In the genomic region with DNA sequence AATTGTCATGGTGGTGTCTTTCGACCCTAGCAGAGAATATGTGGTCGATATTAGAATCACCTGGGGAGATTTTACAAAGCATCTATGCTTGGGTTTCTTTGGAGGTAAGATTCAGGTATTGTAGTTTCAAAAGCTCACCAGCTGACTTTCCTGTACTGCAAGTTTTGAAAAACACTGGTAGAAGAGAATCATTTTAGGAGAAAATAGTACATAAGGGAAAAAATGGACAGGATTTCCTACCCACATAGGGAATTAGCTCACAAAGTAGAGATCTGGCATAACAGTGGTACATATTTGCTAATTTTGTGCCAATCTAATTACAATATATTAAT, we compare ENCODE assay signal across 9 cellular contexts. TPM values are rescaled to one million over a fixed set of nuclear protein-coding genes. Genes with fewer than 3 reads are reported as not detected.
A peak's percentile ranks its signal among the peaks of the same experiment; 100 is the strongest.
DNase-seq lines count a peak whose midpoint lies in the region; ATAC-seq, FAIRE-seq and TF ChIP-seq lines count a peak whose summit lies in the region.
"Had no signal": no experiment of that assay in that cellular context is flagged by ENCODE, and none has a peak within 500 bp of the region (broad histone marks: within the 10 kb centered on the region; RNA-seq: fewer than 3 reads in every experiment).

No MANE protein-coding gene starts in this region.

- no peaks in the 10 kb centered on the region for H3K79me2 ChIP-seq in HepG2 (ENCODE audit: insufficient read depth, low read length)

- TF ChIP-seq POLR2A in HepG2 (IDR thresholded peaks at IDR 0.05; ENCODE audit: insufficient read depth in 1 of 2, low read depth in 2 of 2, low read length in 2 of 2) (no peak), right lobe of liver (IDR thresholded peaks at IDR 0.05) (no peak), vagina (IDR thresholded peaks at IDR 0.05) (no peak)

- WGBS in HepG2 (ENCODE audit: low lambda C conversion rate) = 67% methylated on average over 2 of the region's 2 CpGs
- WGBS in right lobe of liver (ENCODE audit: insufficient coverage, low coverage, low lambda C conversion rate, missing lambda C conversion rate) = 15% methylated on average over 2 of the region's 2 CpGs

- peak overlapping the region; percentile 19; the same call in 1 of the 2 replicates for H3K4me2 ChIP-seq in HepG2 (ENCODE audit: low read depth, low read length)

- H3K4me3 ChIP-seq in HepG2 (replicated peaks in 1 of 3; ENCODE audit: insufficient read depth in 1 of 3, low read depth in 2 of 3, low read length in 3 of 3) (peak overlapping the region in 1 of 3 experiments; percentile 14; a peak in 1 of 6 replicates), right lobe of liver (peak overlapping the region in 1 of 3 donors; percentile 43), iPS-11a (ENCODE audit: low read depth, low read length) (peak overlapping the region; percentile 82), vagina (peak overlapping the region; percentile 51 to 52)
- H3K4me3 ChIP-seq: thyroid gland had no signal

- H3K36me3 Mint-ChIP-seq in activated CD8-positive, alpha-beta T cell treated with anti-CD3 and anti-CD28 coated beads for 36 hours (ENCODE audit: low read depth) = peaks cover 3% of the 10 kb centered on the region

- no peak overlapping the region for H3K9ac ChIP-seq in HepG2 (ENCODE audit: insufficient read depth, low read depth, low read length)

- no TSS peak for BruUV-seq in HepG2 (replicated peaks; lab: Mats Ljungman, UMichigan)

- H3K4me1 ChIP-seq in HepG2 (ENCODE audit: insufficient read depth, low read length) (peaks cover 60% of the 10 kb centered on the region), right lobe of liver (no peaks in the 10 kb centered on the region), vagina (no peaks in the 10 kb centered on the region)
- H3K4me1 ChIP-seq: thyroid gland had no signal

- H3K27me3 Mint-ChIP-seq in activated CD8-positive, alpha-beta T cell treated with anti-CD3 and anti-CD28 coated beads for 36 hours = peaks cover 3% of the 10 kb centered on the region

- no peaks in the 10 kb centered on the region for H3K9me3 Mint-ChIP-seq in activated CD8-positive, alpha-beta T cell treated with anti-CD3 and anti-CD28 coated beads for 36 hours

- intact Hi-C loops in HepG2 (cut with micrococcal nuclease; ENCODE audit: unreplicated experiment) = loop anchor here (5.0 kb wide), 2 partner anchors 933 to 1103 kb away; no protein-coding TSS in a partner anchor
- intact Hi-C loops in right lobe of liver (cut with DNase I) = loop anchor here in 1 of 2 donors (10.0 kb wide), 1 partner anchor 225 kb away; no protein-coding TSS in a partner anchor
- intact Hi-C loops in activated CD8-positive, alpha-beta T cell treated with anti-CD3 and anti-CD28 coated beads for 36 hours (cut with micrococcal nuclease) = loop anchor here (5.0 kb wide), 1 partner anchor 227 kb away; no protein-coding TSS in a partner anchor
- intact Hi-C loops in vagina (cut with DNase I) = no loop called here

- H3K9me3 ChIP-seq in HepG2 (ENCODE audit: low read length) = no peaks in the 10 kb centered on the region
- H3K9me3 ChIP-seq in right lobe of liver = no peaks in the 10 kb centered on the region
- H3K9me3 ChIP-seq in vagina = no peaks in the 10 kb centered on the region
- H3K9me3 ChIP-seq: thyroid gland had no signal

- POLR2A ChIA-PET in HepG2 (lab: Yijun Ruan, JAX) = no interaction called here
- POLR2A ChIA-PET in activated CD8-positive, alpha-beta T cell treated with anti-CD3 and anti-CD28 coated beads for 36 hours (lab: Charles Lee) = interaction anchor here (0.7 to 5.3 kb wide), 5 partner anchors 13 to 235 kb away, joined by 3 to 25 read pairs (median 4); no protein-coding TSS in a partner anchor

- CTCF ChIA-PET in HepG2 (lab: Yijun Ruan, JAX; ENCODE audit: low intra/inter-chr PET ratio, low total read pairs) = no interaction called here
- CTCF ChIA-PET in activated CD8-positive, alpha-beta T cell treated with anti-CD3 and anti-CD28 coated beads for 36 hours (lab: Charles Lee) = interaction anchor here (0.6 to 3.1 kb wide), 15 partner anchors 13 to 247 kb away, joined by 3 to 17 read pairs (median 5); no protein-coding TSS in a partner anchor

- peaks cover 23% of the 10 kb centered on the region for H3K4me1 Mint-ChIP-seq in activated CD8-positive, alpha-beta T cell treated with anti-CD3 and anti-CD28 coated beads for 36 hours (ENCODE audit: low read depth)

- in situ Hi-C loops in HepG2 (cut with HindIII; ENCODE audit: extremely low pct_ligation_motif_present, low pct_unique_long_range_greater_than_20kb) = no loop called here

- TF ChIP-seq RAD21 in HepG2 (CRISPR knock-in tag; IDR thresholded peaks at IDR 0.05) = no peak

- H3K27ac ChIP-seq in HepG2 (ENCODE audit: extremely low read length, insufficient read depth, low read length) (no peak overlapping the region), right lobe of liver (no peak overlapping the region), vagina (peak overlapping the region; percentile 65)
- H3K27ac ChIP-seq: thyroid gland had no signal

- no peaks in the 10 kb centered on the region for H4K20me1 ChIP-seq in HepG2 (ENCODE audit: insufficient read depth, low read length)

- peak overlapping the region; percentile 88 for H3K27ac Mint-ChIP-seq in activated CD8-positive, alpha-beta T cell treated with anti-CD3 and anti-CD28 coated beads for 36 hours

- no peak overlapping the region for H2AFZ ChIP-seq in HepG2 (ENCODE audit: low read length)

- no peak for FAIRE-seq in HepG2 (lab: Jason Lieb, UNC)

- TF ChIP-seq CTCF in HepG2 (CRISPR knock-in tag; IDR thresholded peaks at IDR 0.05) (no peak), right lobe of liver (IDR thresholded peaks at IDR 0.05) (no peak), vagina (IDR thresholded peaks at IDR 0.05) (no peak)
- no peak for TF ChIP-seq CTCF in activated CD8-positive, alpha-beta T cell treated with anti-CD3 and anti-CD28 coated beads for 36 hours (IDR thresholded peaks at IDR 0.05)

- DNase-seq in HepG2 (ENCODE audit: low spot score) = no peak
- no peak for DNase-seq in right lobe of liver
- no peak for DNase-seq in activated CD8-positive, alpha-beta T cell treated with anti-CD3 and anti-CD28 coated beads for 36 hours
- DNase-seq in vagina (ENCODE audit: extremely low spot score in 2 of 2) = no peak
- no peak for DNase-seq in stimulated activated CD4-positive, alpha-beta T cell treated with anti-CD3 and anti-CD28 coated beads, Interleukin-4, amount 100 ng/mL, for 24 hours
- DNase-seq in DMS153 treated with DMSO at 0.1 percent for 48 hours (lab: John Stamatoyannopoulos, UW; ENCODE audit: unreplicated experiment) = no peak
- DNase-seq in DMS53 treated with DMSO at 0.1 percent for 48 hours (lab: John Stamatoyannopoulos, UW; ENCODE audit: unreplicated experiment) = no peak

- TF ChIP-seq EP300 in HepG2 (IDR thresholded peaks at IDR 0.05; ENCODE audit: low read depth in 2 of 2, low read length in 2 of 2) = no peak
- TF ChIP-seq EP300 in HepG2 (CRISPR knock-in tag; IDR thresholded peaks at IDR 0.05; ENCODE audit: borderline replicate concordance) = no peak

- H3K27me3 ChIP-seq in HepG2 (ENCODE audit: control insufficient read depth in 1 of 2, insufficient read depth in 2 of 2, low read length in 2 of 2) (no peaks in the 10 kb centered on the region; a peak in 1 of 5 replicates), right lobe of liver (no peaks in the 10 kb centered on the region), vagina (no peaks in the 10 kb centered on the region)
- H3K27me3 ChIP-seq: thyroid gland had no signal

- H3K4me3 Mint-ChIP-seq in activated CD8-positive, alpha-beta T cell treated with anti-CD3 and anti-CD28 coated beads for 36 hours = peak overlapping the region; percentile 89

- ATAC-seq in HepG2 (no peak), right lobe of liver (no peak)
- ATAC-seq in activated CD8-positive, alpha-beta T cell treated with anti-CD3 and anti-CD28 coated beads for 36 hours = no peak

- H3K36me3 ChIP-seq in HepG2 (replicated peaks in 1 of 2; ENCODE audit: control insufficient read depth in 1 of 2, insufficient read depth in 2 of 2, low read length in 2 of 2) (no peaks in the 10 kb centered on the region), right lobe of liver (no peaks in the 10 kb centered on the region), vagina (no peaks in the 10 kb centered on the region)
- H3K36me3 ChIP-seq: thyroid gland had no signal

RNA-seq across cellular contexts. Expression of a gene that starts 27.4 kb away (rescaled TPM):
- total RNA-seq in HepG2 (2016; rRNA removed; fragmentation: Illumina TruSeq; extraction: Trizol) (38.4 and 50.8 TPM in 2 replicates), right lobe of liver (1 to 10 TPM; 5.0 to 9.2 (median 7.0) TPM), vagina (24.8 TPM)
- total RNA-seq in HepG2 (2016; cell fraction: cytosol; rRNA removed; fragmentation: Illumina TruSeq; extraction: Trizol; ENCODE audit: low read depth) = 6.2 and 6.4 TPM in 2 replicates
- total RNA-seq in HepG2 (2016; cell fraction: insoluble cytoplasmic fraction; rRNA removed; fragmentation: Illumina TruSeq; extraction: Trizol) = 39.5 and 50.0 TPM in 2 replicates
- 18.4 and 20.2 TPM in 2 replicates for total RNA-seq in HepG2 (2016; cell fraction: membrane; rRNA removed; fragmentation: Illumina TruSeq; extraction: Trizol)
- 17.8 and 18.7 TPM in 2 replicates for total RNA-seq in HepG2 (2016; cell fraction: nucleus; rRNA removed; fragmentation: Illumina TruSeq; extraction: Trizol)
- polyA plus RNA-seq in HepG2 (2011; rRNA removed) = 37.4 and 38.4 TPM in 2 replicates
- polyA plus RNA-seq in HepG2 (2011; cell fraction: cytosol; rRNA removed) = 33.8 and 41.1 TPM in 2 replicates
- 18.1 and 19.0 TPM in 2 replicates for polyA plus RNA-seq in HepG2 (2011; cell fraction: nucleus; rRNA removed)
- polyA plus RNA-seq in HepG2 (2012) = 15.8 and 17.3 TPM in 2 replicates
- 5.3 and 6.1 TPM in 2 replicates for polyA plus RNA-seq in HepG2 (2016; cell fraction: cytosol; fragmentation: Illumina TruSeq; extraction: Trizol; ENCODE audit: low read depth)
- 49.1 and 55.1 TPM in 2 replicates for polyA plus RNA-seq in HepG2 (2016; cell fraction: insoluble cytoplasmic fraction; fragmentation: Illumina TruSeq; extraction: Trizol; ENCODE audit: low read depth)
- 14.0 and 15.3 TPM in 2 replicates for polyA plus RNA-seq in HepG2 (2016; cell fraction: membrane; fragmentation: Illumina TruSeq; extraction: Trizol; ENCODE audit: low read depth)
- 23.9 and 25.0 TPM in 2 replicates for polyA plus RNA-seq in HepG2 (2016; cell fraction: nucleus; fragmentation: Illumina TruSeq; extraction: Trizol; ENCODE audit: insufficient read depth, low read depth)
- polyA minus RNA-seq in HepG2 (2011; rRNA and poly(A)+ RNA removed; ENCODE audit: low replicate concordance) = 20.6 and 39.2 TPM in 2 replicates
- polyA minus RNA-seq in HepG2 (2011; cell fraction: cytosol; rRNA and poly(A)+ RNA removed) = 13.6 and 14.0 TPM in 2 replicates
- polyA minus RNA-seq in HepG2 (2011; cell fraction: nucleus; rRNA and poly(A)+ RNA removed) = 31.2 and 33.4 TPM in 2 replicates
- total RNA-seq in activated CD8-positive, alpha-beta T cell treated with anti-CD3 and anti-CD28 coated beads for 36 hours = 10 to 100 TPM; 27.7 to 27.9 TPM

RNA-seq across cellular contexts. Expression of a gene that starts 31.2 kb away (rescaled TPM):
- total RNA-seq in HepG2 (2016; rRNA removed; fragmentation: Illumina TruSeq; extraction: Trizol) (52.1 and 79.1 TPM in 2 replicates), right lobe of liver (10 to 100 TPM in 3 of 6 experiments, 1 to 10 TPM in 3; 5.8 to 13.2 (median 9.1) TPM), vagina (58.4 TPM)
- 14.1 and 14.2 TPM in 2 replicates for total RNA-seq in HepG2 (2016; cell fraction: cytosol; rRNA removed; fragmentation: Illumina TruSeq; extraction: Trizol; ENCODE audit: low read depth)
- total RNA-seq in HepG2 (2016; cell fraction: insoluble cytoplasmic fraction; rRNA removed; fragmentation: Illumina TruSeq; extraction: Trizol) = 57.3 and 82.0 TPM in 2 replicates
- 39.7 and 45.8 TPM in 2 replicates for total RNA-seq in HepG2 (2016; cell fraction: membrane; rRNA removed; fragmentation: Illumina TruSeq; extraction: Trizol)
- total RNA-seq in HepG2 (2016; cell fraction: nucleus; rRNA removed; fragmentation: Illumina TruSeq; extraction: Trizol) = 25.0 and 25.1 TPM in 2 replicates
- polyA plus RNA-seq in HepG2 (2011; rRNA removed) = 35.2 and 39.9 TPM in 2 replicates
- 30.0 and 36.6 TPM in 2 replicates for polyA plus RNA-seq in HepG2 (2011; cell fraction: cytosol; rRNA removed)
- polyA plus RNA-seq in HepG2 (2011; cell fraction: nucleus; rRNA removed) = 17.1 and 20.4 TPM in 2 replicates
- polyA plus RNA-seq in HepG2 (2012) = 43.4 and 46.6 TPM in 2 replicates
- polyA plus RNA-seq in HepG2 (2016; cell fraction: cytosol; fragmentation: Illumina TruSeq; extraction: Trizol; ENCODE audit: low read depth) = 7.3 and 12.1 TPM in 2 replicates
- 70.8 and 81.5 TPM in 2 replicates for polyA plus RNA-seq in HepG2 (2016; cell fraction: insoluble cytoplasmic fraction; fragmentation: Illumina TruSeq; extraction: Trizol; ENCODE audit: low read depth)
- 23.8 and 31.2 TPM in 2 replicates for polyA plus RNA-seq in HepG2 (2016; cell fraction: membrane; fragmentation: Illumina TruSeq; extraction: Trizol; ENCODE audit: low read depth)
- polyA plus RNA-seq in HepG2 (2016; cell fraction: nucleus; fragmentation: Illumina TruSeq; extraction: Trizol; ENCODE audit: insufficient read depth, low read depth) = 36.5 and 38.4 TPM in 2 replicates
- polyA minus RNA-seq in HepG2 (2011; rRNA and poly(A)+ RNA removed; ENCODE audit: low replicate concordance) = 13.7 and 15.1 TPM in 2 replicates
- polyA minus RNA-seq in HepG2 (2011; cell fraction: cytosol; rRNA and poly(A)+ RNA removed) = 19.8 and 21.2 TPM in 2 replicates
- 6.7 and 13.2 TPM in 2 replicates for polyA minus RNA-seq in HepG2 (2011; cell fraction: nucleus; rRNA and poly(A)+ RNA removed)
- 10 to 100 TPM; 80.2 to 83.3 TPM for total RNA-seq in activated CD8-positive, alpha-beta T cell treated with anti-CD3 and anti-CD28 coated beads for 36 hours
